Comparison of ENCODE assay signal across 8 cellular contexts in genomic region chr2:28717339-28717758, GRCh38. TPM values are rescaled to one million over a fixed set of nuclear protein-coding genes. Genes with fewer than 3 reads are reported as not detected.
DNase-seq lines count a peak whose midpoint lies in the region; ATAC-seq, FAIRE-seq and TF ChIP-seq lines count a peak whose summit lies in the region.

No MANE protein-coding gene starts in this region.

- no peaks in the 10 kb centered on the region for H3K9me3 Mint-ChIP-seq in activated T-cell treated with anti-CD3 and anti-CD28 coated beads, Interleukin-2, amount 50 U/mL, for 24 hours

- H3K36me3 ChIP-seq in small intestine (ENCODE audit: control insufficient read depth in 2 of 2, insufficient read depth in 2 of 2, low read length in 2 of 2): no peaks in the 10 kb centered on the region

- H3K4me1 Mint-ChIP-seq in activated T-cell treated with anti-CD3 and anti-CD28 coated beads, Interleukin-2, amount 50 U/mL, for 24 hours (ENCODE audit: low read depth): peaks cover 14% of the 10 kb centered on the region

- H3K36me3 Mint-ChIP-seq in activated T-cell treated with anti-CD3 and anti-CD28 coated beads, Interleukin-2, amount 50 U/mL, for 24 hours (ENCODE audit: low read depth): no peaks in the 10 kb centered on the region

- FAIRE-seq in small intestine (lab: Jason Lieb, UNC): no peak

- DNase-seq in HL-60 (ENCODE audit: low read depth in 1 of 2, low spot score in 1 of 2) (peak; percentile 91), SKM-1 treated with dmso at 0.1 percent for 144 hours (lab: John Stamatoyannopoulos, UW; ENCODE audit: unreplicated experiment) (peak; percentile 94), Right ventricle myocardium superior (peak; percentile 61), pulmonary artery endothelial cell (ENCODE audit: low read depth, low spot score) (peak; percentile 29), small intestine (no peak)
- DNase-seq in activated T-cell treated with anti-CD3 and anti-CD28 coated beads, Interleukin-2, amount 50 U/mL, for 24 hours: no peak

- no peak overlapping the region for H3K4me3 ChIP-seq in HL-60 (replicated peaks; ENCODE audit: insufficient read depth, low read length)
- no peak overlapping the region for H3K4me3 ChIP-seq in small intestine (ENCODE audit: low read depth in 1 of 2, low read length in 2 of 2)

- no peaks in the 10 kb centered on the region for H3K27me3 ChIP-seq in HL-60 (ENCODE audit: insufficient read depth, poor library complexity, severe bottlenecking)
- H3K27me3 ChIP-seq in small intestine (ENCODE audit: control insufficient read depth in 2 of 2, insufficient read depth in 2 of 2, low read length in 2 of 2): no peaks in the 10 kb centered on the region

- intact Hi-C loops in Right ventricle myocardium superior (cut with DNase I): no loop called here

- no peaks in the 10 kb centered on the region for H3K9me3 ChIP-seq in small intestine (ENCODE audit: control insufficient read depth, low read depth)

- H3K27ac ChIP-seq in HL-60 (replicated peaks) (peak overlapping the region; percentile 79), small intestine (ENCODE audit: low read depth in 1 of 2, low read length in 1 of 2) (peak overlapping the region in 1 of 2 donors; percentile 83)

- no peak for TF ChIP-seq CTCF in HL-60 (IDR thresholded peaks at IDR 0.05; ENCODE audit: insufficient read depth, low read length)

- ATAC-seq in Right ventricle myocardium superior (ENCODE audit: poor library complexity) (peak; percentile 83), HG03045 (IDR thresholded peaks at IDR 0.05; ENCODE audit: unreplicated experiment) (no peak), HG02840 (IDR thresholded peaks at IDR 0.05; ENCODE audit: low FRiP score, unreplicated experiment) (no peak)

- H3K27ac Mint-ChIP-seq in activated T-cell treated with anti-CD3 and anti-CD28 coated beads, Interleukin-2, amount 50 U/mL, for 24 hours: no peak overlapping the region

- 66 to 81% (median 79%) methylated on average over 5 of the region's 5 CpGs for WGBS in small intestine, 3 donors

- H3K27me3 Mint-ChIP-seq in activated T-cell treated with anti-CD3 and anti-CD28 coated beads, Interleukin-2, amount 50 U/mL, for 24 hours: no peaks in the 10 kb centered on the region

- no peaks in the 10 kb centered on the region for H3K4me1 ChIP-seq in small intestine (ENCODE audit: control insufficient read depth in 2 of 2, insufficient read depth in 1 of 2, low read depth in 1 of 2, low read length in 1 of 2)

- no peak overlapping the region for H3K4me3 Mint-ChIP-seq in activated T-cell treated with anti-CD3 and anti-CD28 coated beads, Interleukin-2, amount 50 U/mL, for 24 hours

RNA-seq across cellular contexts. Expression of gene PPP1CB, which starts 34.3 kb away (rescaled TPM):
- total RNA-seq in Right ventricle myocardium superior (429 TPM), pulmonary artery endothelial cell (169 and 197 TPM in 2 replicates)
- polyA plus RNA-seq in small intestine: 10 to 100 TPM; 80.4 to 93.7 (median 88.4) TPM

Comparison
In these comparisons a context has a peak if more than half of its experiments do, and no peak if none do; other contexts are left out.
1. DNase-seq: peak in HL-60 (2 of 2), SKM-1 treated with dmso at 0.1 percent for 144 hours (single experiment), Right ventricle myocardium superior (single experiment) and pulmonary artery endothelial cell (single experiment); none in activated T-cell treated with anti-CD3 and anti-CD28 coated beads, Interleukin-2, amount 50 U/mL, for 24 hours (single experiment) and small intestine (single experiment).